ENCODE assay signal across 25 cellular contexts in genomic region chr21:44370771-44371410, GRCh38. TPM values are rescaled to one million over a fixed set of nuclear protein-coding genes. Genes with fewer than 3 reads are reported as not detected.
DNase-seq lines count a peak whose midpoint lies in the region; ATAC-seq and TF ChIP-seq lines count a peak whose summit lies in the region.
"Had no signal": no experiment of that assay in that cellular context is flagged by ENCODE, and none has a peak within 500 bp of the region (broad histone marks: within the 10 kb centered on the region; RNA-seq: fewer than 3 reads in every experiment).

No MANE protein-coding gene starts in this region.

- no peaks in the 10 kb centered on the region for H3F3A ChIP-seq in PC-3 (ENCODE audit: low read length, unreplicated experiment)

- no peak for TF ChIP-seq POLR2A in spleen (IDR thresholded peaks at IDR 0.05)

- H2AFZ ChIP-seq in PC-3 (ENCODE audit: low read length): peak overlapping the region; percentile 58; the same call in 1 of the 2 replicates
- H2AFZ ChIP-seq: parathyroid adenoma had no signal

- POLR2A ChIA-PET in PC-3 (lab: Charles Lee; ENCODE audit: unreplicated experiment): no interaction called here
- POLR2A ChIA-PET in activated CD4-positive, alpha-beta T cell treated with anti-CD3 and anti-CD28 coated beads, Interleukin-2, amount 10 ng/mL, durations not matched to agents 7 days and 5 days (lab: Charles Lee): no interaction called here

- DNase-seq in D341Med (ENCODE audit: low spot score) (peak; percentile 38), PC-3 (no peak), left lobe of liver (ENCODE audit: low spot score) (peak; percentile 44), spleen (peak; percentile 75), NCI-H2171 (lab: John Stamatoyannopoulos, UW) (no peak)
- DNase-seq in activated CD4-positive, alpha-beta T cell treated with anti-CD3 and anti-CD28 coated beads, Interleukin-2, amount 10 ng/mL, durations not matched to agents 24 days and 14 days: no peak
- no peak for DNase-seq in activated CD4-positive, alpha-beta T cell treated with anti-CD3 and anti-CD28 coated beads, Interleukin-2, amount 10 ng/mL, durations not matched to agents 7 days and 5 days
- DNase-seq: activated CD4-positive, alpha-beta T cell treated with anti-CD3 and anti-CD28 coated beads, Interleukin-2, amount 50 U/mL, for 1 hour; activated naive CD4-positive, alpha-beta T cell treated with anti-CD3 and anti-CD28 coated beads, Interleukin-2, amount 50 U/mL, for 16 hours; CD4-positive, CD25-positive, alpha-beta regulatory T cell; NCI-H1930; NCI-H526 treated with DMSO at 0.1 percent for 48 hours; right cardiac atrium; stimulated activated CD4-positive, alpha-beta T cell treated with anti-CD3 and anti-CD28 coated beads, Interleukin-4, amount 100 ng/mL, for 4 hours; stimulated activated naive B cell treated with anti-CD40 and anti-IgM and Interleukin-4, amounts not matched to agents 10 μg/mL and 1 μg/mL and 100 μg/mL, for 72 hours had no signal

- H3K27ac ChIP-seq in PC-3 (ENCODE audit: low read length): no peak overlapping the region
- H3K27ac ChIP-seq in spleen: peak overlapping the region in 7 of 8 donors; percentile 51 to 84 (median 68)
- H3K27ac ChIP-seq: ascending aorta, cardiac muscle cell, parathyroid adenoma had no signal

- peaks cover 27% of the 10 kb centered on the region for H3K4me1 Mint-ChIP-seq in activated CD4-positive, alpha-beta T cell treated with anti-CD3 and anti-CD28 coated beads, Interleukin-2, amount 10 ng/mL, durations not matched to agents 24 days and 14 days
- H3K4me1 Mint-ChIP-seq in activated CD4-positive, alpha-beta T cell treated with anti-CD3 and anti-CD28 coated beads, Interleukin-2, amount 10 ng/mL, durations not matched to agents 7 days and 5 days: peaks cover 25% of the 10 kb centered on the region
- H3K4me1 Mint-ChIP-seq: endodermal cell, GM23338 had no signal

- no peak overlapping the region for H3K27ac Mint-ChIP-seq in activated CD4-positive, alpha-beta T cell treated with anti-CD3 and anti-CD28 coated beads, Interleukin-2, amount 10 ng/mL, durations not matched to agents 24 days and 14 days
- H3K27ac Mint-ChIP-seq in activated CD4-positive, alpha-beta T cell treated with anti-CD3 and anti-CD28 coated beads, Interleukin-2, amount 10 ng/mL, durations not matched to agents 7 days and 5 days: no peak overlapping the region
- H3K27ac Mint-ChIP-seq: activated T-helper 17 cell treated with anti-CD3 and anti-CD28 coated beads, Interleukin-2, amount 50 U/mL, for 72 hours; CD4-positive, CD25-positive, alpha-beta regulatory T cell; endodermal cell; GM23338; natural killer cell treated with Interleukin-12 subunit alpha and Interleukin-12 subunit beta and Interleukin-15 and Interleukin-18, amount 100 ng/mL, for 72 hours; stimulated activated naive B cell treated with anti-CD40 and anti-IgM and Interleukin-4, amounts not matched to agents 10 μg/mL and 1 μg/mL and 100 μg/mL, for 72 hours; T-helper 1 cell treated with Interleukin-12 subunit alpha and Interleukin-12 subunit beta and Interleukin-4 antibody, amounts not matched to agents 30 μg/mL and 1 μg/mL, for 36 hours had no signal

- H3K9me3 Mint-ChIP-seq in activated CD4-positive, alpha-beta T cell treated with anti-CD3 and anti-CD28 coated beads, Interleukin-2, amount 10 ng/mL, durations not matched to agents 24 days and 14 days: peaks cover 7% of the 10 kb centered on the region
- peaks cover 3% of the 10 kb centered on the region for H3K9me3 Mint-ChIP-seq in activated CD4-positive, alpha-beta T cell treated with anti-CD3 and anti-CD28 coated beads, Interleukin-2, amount 10 ng/mL, durations not matched to agents 7 days and 5 days
- H3K9me3 Mint-ChIP-seq: activated T-helper 17 cell treated with anti-CD3 and anti-CD28 coated beads, Interleukin-2, amount 50 U/mL, for 72 hours; CD4-positive, CD25-positive, alpha-beta regulatory T cell had no signal

- H3K27me3 Mint-ChIP-seq in activated CD4-positive, alpha-beta T cell treated with anti-CD3 and anti-CD28 coated beads, Interleukin-2, amount 10 ng/mL, durations not matched to agents 24 days and 14 days: no peaks in the 10 kb centered on the region
- H3K27me3 Mint-ChIP-seq in activated CD4-positive, alpha-beta T cell treated with anti-CD3 and anti-CD28 coated beads, Interleukin-2, amount 10 ng/mL, durations not matched to agents 7 days and 5 days: peaks cover 2% of the 10 kb centered on the region
- H3K27me3 Mint-ChIP-seq: activated T-helper 17 cell treated with anti-CD3 and anti-CD28 coated beads, Interleukin-2, amount 50 U/mL, for 72 hours; natural killer cell treated with Interleukin-12 subunit alpha and Interleukin-12 subunit beta and Interleukin-15 and Interleukin-18, amount 100 ng/mL, for 72 hours; stimulated activated naive B cell treated with anti-CD40 and anti-IgM and Interleukin-4, amounts not matched to agents 10 μg/mL and 1 μg/mL and 100 μg/mL, for 72 hours had no signal

- H3K4me3 ChIP-seq in PC-3 (ENCODE audit: low read length) (peak overlapping the region; percentile 36; the same call in 1 of the 2 replicates), spleen (peak overlapping the region in 1 of 8 donors; percentile 41)
- H3K4me3 ChIP-seq: lung, mucosa of descending colon had no signal

- ATAC-seq in PC-3: peak; percentile 27
- ATAC-seq in left lobe of liver: no peak
- ATAC-seq: activated T-helper 17 cell treated with anti-CD3 and anti-CD28 coated beads, Interleukin-2, amount 50 U/mL, for 72 hours; stimulated activated naive B cell treated with anti-CD40 and anti-IgM and Interleukin-4, amounts not matched to agents 10 μg/mL and 1 μg/mL and 100 μg/mL, for 72 hours had no signal

- no peaks in the 10 kb centered on the region for H4K20me1 ChIP-seq in PC-3 (ENCODE audit: low read length)

- H3K9ac ChIP-seq in PC-3 (ENCODE audit: low read length): no peak overlapping the region
- H3K9ac ChIP-seq: parathyroid adenoma had no signal

- no peaks in the 10 kb centered on the region for H3K27me3 ChIP-seq in PC-3 (ENCODE audit: low read length)
- H3K27me3 ChIP-seq in spleen (replicated peaks in 1 of 7): peaks cover 0 to 5% (median 0%) of the 10 kb centered on the region in 7 donors
- H3K27me3 ChIP-seq: ascending aorta had no signal

- H3K4me3 Mint-ChIP-seq in activated CD4-positive, alpha-beta T cell treated with anti-CD3 and anti-CD28 coated beads, Interleukin-2, amount 10 ng/mL, durations not matched to agents 24 days and 14 days: no peak overlapping the region
- no peak overlapping the region for H3K4me3 Mint-ChIP-seq in activated CD4-positive, alpha-beta T cell treated with anti-CD3 and anti-CD28 coated beads, Interleukin-2, amount 10 ng/mL, durations not matched to agents 7 days and 5 days
- H3K4me3 Mint-ChIP-seq: activated T-helper 17 cell treated with anti-CD3 and anti-CD28 coated beads, Interleukin-2, amount 50 U/mL, for 72 hours; endodermal cell; natural killer cell treated with Interleukin-12 subunit alpha and Interleukin-12 subunit beta and Interleukin-15 and Interleukin-18, amount 100 ng/mL, for 72 hours; stimulated activated naive B cell treated with anti-CD40 and anti-IgM and Interleukin-4, amounts not matched to agents 10 μg/mL and 1 μg/mL and 100 μg/mL, for 72 hours; T-helper 1 cell treated with Interleukin-12 subunit alpha and Interleukin-12 subunit beta and Interleukin-4 antibody, amounts not matched to agents 30 μg/mL and 1 μg/mL, for 36 hours had no signal

- H3K9me3 ChIP-seq in PC-3 (ENCODE audit: low read length) (no peaks in the 10 kb centered on the region), spleen (no peaks in the 10 kb centered on the region)
- H3K9me3 ChIP-seq: ascending aorta, mucosa of descending colon had no signal

- intact Hi-C loops in PC-3 (cut with micrococcal nuclease): no loop called here
- intact Hi-C loops in spleen (cut with DNase I; ENCODE audit: low total_unique reads): no loop called here
- intact Hi-C loops in activated CD4-positive, alpha-beta T cell treated with anti-CD3 and anti-CD28 coated beads, Interleukin-2, amount 10 ng/mL, durations not matched to agents 24 days and 14 days (cut with micrococcal nuclease): no loop called here

- CTCF ChIA-PET in PC-3 (lab: Charles Lee): no interaction called here
- CTCF ChIA-PET in activated CD4-positive, alpha-beta T cell treated with anti-CD3 and anti-CD28 coated beads, Interleukin-2, amount 10 ng/mL, durations not matched to agents 7 days and 5 days (lab: Charles Lee): no interaction called here

- no peaks in the 10 kb centered on the region for H3K9me2 ChIP-seq in PC-3 (replicated peaks; ENCODE audit: low read length)

- TF ChIP-seq CTCF in PC-3 (conservative IDR thresholded peaks at IDR 0.05; ENCODE audit: low read depth, low read length) (no peak), spleen (IDR thresholded peaks at IDR 0.05 in 8 of 11, conservative IDR thresholded peaks at IDR 0.05 in 3 of 11) (no peak)

- no peaks in the 10 kb centered on the region for H3K79me2 ChIP-seq in PC-3 (ENCODE audit: low read length)
- H3K79me2 ChIP-seq: parathyroid adenoma had no signal

- 89 to 95% (median 92%) methylated on average over 33 to 37 of the region's 37 CpGs for WGBS in spleen, 5 donors

- BruUV-seq in PC-3 (replicated peaks; lab: Mats Ljungman, UMichigan): no TSS peak

- H3K4me2 ChIP-seq in PC-3 (ENCODE audit: low read length): peak overlapping the region; percentile 66

- H3K36me3 Mint-ChIP-seq in activated CD4-positive, alpha-beta T cell treated with anti-CD3 and anti-CD28 coated beads, Interleukin-2, amount 10 ng/mL, durations not matched to agents 24 days and 14 days (ENCODE audit: low read depth): peaks cover 39% of the 10 kb centered on the region
- H3K36me3 Mint-ChIP-seq in activated CD4-positive, alpha-beta T cell treated with anti-CD3 and anti-CD28 coated beads, Interleukin-2, amount 10 ng/mL, durations not matched to agents 7 days and 5 days (ENCODE audit: low read depth): peaks cover 29% of the 10 kb centered on the region
- H3K36me3 Mint-ChIP-seq: CD4-positive, CD25-positive, alpha-beta regulatory T cell had no signal

- H3K36me3 ChIP-seq in PC-3 (ENCODE audit: low read depth, low read length) (no peaks in the 10 kb centered on the region), spleen (peaks cover 0 to 63% (median 3%) of the 10 kb centered on the region in 6 donors)
- H3K36me3 ChIP-seq: ascending aorta, cardiac muscle cell had no signal

- H3K4me1 ChIP-seq in PC-3 (ENCODE audit: insufficient read depth, low read length) (peaks cover 10% of the 10 kb centered on the region), spleen (peaks cover 4 to 44% (median 24%) of the 10 kb centered on the region in 6 donors)
- H3K4me1 ChIP-seq: ascending aorta, parathyroid adenoma had no signal

RNA-seq across cellular contexts. Expression of gene TRPM2, which starts 17.5 kb away (rescaled TPM):
- total RNA-seq in PC-3 (2014; rRNA removed) (48.3 and 50.0 TPM in 2 replicates), left lobe of liver (1.4 TPM), spleen (10 to 100 TPM; 10.4 to 35.3 (median 22.0) TPM)
- 10 to 100 TPM; 20.5 to 44.1 (median 28.4) TPM for polyA plus RNA-seq in spleen
- total RNA-seq in activated CD4-positive, alpha-beta T cell treated with anti-CD3 and anti-CD28 coated beads, Interleukin-2, amount 10 ng/mL, durations not matched to agents 24 days and 14 days: 9.1 and 9.8 TPM in 2 replicates
- 10 to 100 TPM; 13.9 to 15.2 TPM for total RNA-seq in activated CD4-positive, alpha-beta T cell treated with anti-CD3 and anti-CD28 coated beads, Interleukin-2, amount 10 ng/mL, durations not matched to agents 7 days and 5 days
- total RNA-seq: cardiac muscle cell had no signal
- polyA plus RNA-seq: cardiac muscle cell had no signal

RNA-seq across cellular contexts. Expression of gene CFAP410, which starts 31.7 kb away (rescaled TPM):
- total RNA-seq in PC-3 (2014; rRNA removed) (16.1 and 18.4 TPM in 2 replicates), left lobe of liver (13.9 TPM), spleen (10 to 100 TPM; 26.2 to 34.3 (median 32.3) TPM)
- 10 to 100 TPM; 41.5 to 79.8 (median 70.9) TPM for polyA plus RNA-seq in spleen
- 15.1 and 18.5 TPM in 2 replicates for total RNA-seq in activated CD4-positive, alpha-beta T cell treated with anti-CD3 and anti-CD28 coated beads, Interleukin-2, amount 10 ng/mL, durations not matched to agents 24 days and 14 days
- total RNA-seq in activated CD4-positive, alpha-beta T cell treated with anti-CD3 and anti-CD28 coated beads, Interleukin-2, amount 10 ng/mL, durations not matched to agents 7 days and 5 days: 10 to 100 TPM; 11.6 to 16.0 TPM

Comparison
In these comparisons a context has a peak if more than half of its experiments do, and no peak if none do; other contexts are left out.
1. DNase-seq: peak in D341Med (single experiment), left lobe of liver (single experiment) and spleen (single experiment); none in PC-3 (single experiment), activated CD4-positive, alpha-beta T cell treated with anti-CD3 and anti-CD28 coated beads, Interleukin-2, amount 10 ng/mL, durations not matched to agents 24 days and 14 days (single experiment), activated CD4-positive, alpha-beta T cell treated with anti-CD3 and anti-CD28 coated beads, Interleukin-2, amount 10 ng/mL, durations not matched to agents 7 days and 5 days (single experiment) and NCI-H2171 (single experiment).